ENCODE assay signal across 18 cellular contexts in the genomic region with DNA sequence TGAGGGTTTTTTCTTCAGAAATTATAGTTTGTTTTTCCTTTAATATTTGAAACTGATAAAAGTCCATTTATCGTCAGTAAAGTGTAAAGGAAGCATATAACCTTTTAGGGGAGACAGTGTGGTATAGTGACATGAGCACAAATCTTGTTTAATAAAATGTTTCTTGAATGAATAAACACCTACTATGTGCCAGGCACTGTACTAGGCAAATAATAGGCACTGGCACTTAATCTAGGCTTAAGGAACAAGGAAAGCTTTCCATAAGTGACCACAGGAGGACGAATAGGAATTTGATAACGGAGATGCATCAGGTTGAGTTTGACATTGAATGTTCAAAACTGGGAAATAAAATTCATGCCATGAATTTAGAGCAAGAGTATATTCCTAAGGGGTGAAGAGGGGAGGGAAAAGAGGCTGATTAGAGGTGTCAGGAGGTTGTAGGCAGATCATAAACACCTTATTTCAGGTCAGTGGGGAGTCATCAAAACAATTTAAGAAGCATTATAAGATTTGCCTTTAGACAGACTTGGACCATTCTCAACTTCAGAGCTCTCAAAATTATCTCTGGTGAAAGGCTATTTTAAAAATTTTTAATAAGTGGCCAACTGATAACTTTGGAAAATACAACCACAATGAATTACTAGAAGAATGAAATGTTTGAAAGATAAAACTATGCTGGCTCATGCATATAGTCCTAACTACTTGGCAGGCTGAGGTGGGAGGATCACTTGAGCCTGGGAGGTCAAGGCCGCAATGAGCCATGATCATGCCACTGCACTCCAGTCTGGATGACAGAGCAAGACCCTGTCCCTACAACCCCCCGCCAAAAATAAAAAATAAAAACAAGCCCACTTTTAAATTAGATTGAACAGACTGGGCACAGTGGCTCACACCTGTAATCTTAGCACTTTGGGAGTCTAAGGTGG. TPM values are rescaled to one million over a fixed set of nuclear protein-coding genes. Genes with fewer than 3 reads are reported as not detected.
A peak's percentile ranks its signal among the peaks of the same experiment; 100 is the strongest.
DNase-seq lines count a peak whose midpoint lies in the region; ATAC-seq and TF ChIP-seq lines count a peak whose summit lies in the region.
"Had no signal": no experiment of that assay in that cellular context is flagged by ENCODE, and none has a peak within 500 bp of the region (broad histone marks: within the 10 kb centered on the region; RNA-seq: fewer than 3 reads in every experiment).

No MANE protein-coding gene starts in this region.

- H3K4me1 Mint-ChIP-seq in activated naive CD8-positive, alpha-beta T cell (ENCODE audit: low read depth): peaks cover 84% of the 10 kb centered on the region
- H3K4me1 Mint-ChIP-seq in activated naive CD8-positive, alpha-beta T cell treated with anti-CD3 and anti-CD28 coated beads, Interleukin-2, amount 50 U/mL, for 24 hours: peaks cover 40% of the 10 kb centered on the region
- H3K4me1 Mint-ChIP-seq in activated T-helper 17 cell treated with anti-CD3 and anti-CD28 coated beads, Interleukin-2, amount 50 U/mL, for 72 hours: peaks cover 18% of the 10 kb centered on the region

- intact Hi-C loops in heart right ventricle (cut with DNase I) (no loop called here), ovary (cut with DNase I) (no loop called here)

- TF ChIP-seq CTCF in heart right ventricle (IDR thresholded peaks at IDR 0.05) (no peak), ovary (IDR thresholded peaks at IDR 0.05) (no peak)

- H3K9me3 Mint-ChIP-seq in activated naive CD8-positive, alpha-beta T cell (ENCODE audit: low read depth): no peaks in the 10 kb centered on the region
- H3K9me3 Mint-ChIP-seq in activated naive CD8-positive, alpha-beta T cell treated with anti-CD3 and anti-CD28 coated beads, Interleukin-2, amount 50 U/mL, for 24 hours: no peaks in the 10 kb centered on the region
- no peaks in the 10 kb centered on the region for H3K9me3 Mint-ChIP-seq in activated T-helper 17 cell treated with anti-CD3 and anti-CD28 coated beads, Interleukin-2, amount 50 U/mL, for 72 hours
- H3K9me3 Mint-ChIP-seq: CD4-positive, alpha-beta memory T cell had no signal

- H3K27ac Mint-ChIP-seq in activated naive CD8-positive, alpha-beta T cell: peak overlapping the region; percentile 23
- H3K27ac Mint-ChIP-seq in activated naive CD8-positive, alpha-beta T cell treated with anti-CD3 and anti-CD28 coated beads, Interleukin-2, amount 50 U/mL, for 24 hours: no peak overlapping the region
- H3K27ac Mint-ChIP-seq in activated T-helper 17 cell treated with anti-CD3 and anti-CD28 coated beads, Interleukin-2, amount 50 U/mL, for 72 hours: peak overlapping the region; percentile 29

- TF ChIP-seq EP300 in ovary (IDR thresholded peaks at IDR 0.05): no peak

- no peaks in the 10 kb centered on the region for H3K27me3 Mint-ChIP-seq in activated naive CD8-positive, alpha-beta T cell
- no peaks in the 10 kb centered on the region for H3K27me3 Mint-ChIP-seq in activated naive CD8-positive, alpha-beta T cell treated with anti-CD3 and anti-CD28 coated beads, Interleukin-2, amount 50 U/mL, for 24 hours
- H3K27me3 Mint-ChIP-seq in activated T-helper 17 cell treated with anti-CD3 and anti-CD28 coated beads, Interleukin-2, amount 50 U/mL, for 72 hours: no peaks in the 10 kb centered on the region
- H3K27me3 Mint-ChIP-seq: CD4-positive, alpha-beta memory T cell had no signal

- no peak for DNase-seq in activated naive CD8-positive, alpha-beta T cell treated with anti-CD3 and anti-CD28 coated beads, Interleukin-2, amount 50 U/mL, for 24 hours
- DNase-seq in heart right ventricle (no peak), ovary (peak in 3 of 5 donors; percentile 32 to 51 (median 36)), NOMO-1 (lab: John Stamatoyannopoulos, UW; ENCODE audit: unreplicated experiment in 2 of 2) (no peak)
- DNase-seq in stimulated activated CD4-positive, alpha-beta T cell treated with anti-CD3 and anti-CD28 coated beads, Interleukin-15, amount 100 ng/mL, for 24 hours: no peak
- DNase-seq: Calu3; CD4-positive, alpha-beta memory T cell; DMS79; GOT3; NCI-H187; NCI-H446; NCI-H69; SIG-M5 had no signal

- H3K4me1 ChIP-seq in heart right ventricle: peaks cover 2 to 95% (median 59%) of the 10 kb centered on the region in 9 donors
- peaks cover 8% of the 10 kb centered on the region for H3K4me1 ChIP-seq in ovary (ENCODE audit: insufficient read depth)

- H3K4me3 ChIP-seq in heart right ventricle (no peak overlapping the region), ovary (no peak overlapping the region)

- no peaks in the 10 kb centered on the region for H3K27me3 ChIP-seq in heart right ventricle
- H3K27me3 ChIP-seq in ovary: no peaks in the 10 kb centered on the region

- ATAC-seq in activated naive CD8-positive, alpha-beta T cell treated with anti-CD3 and anti-CD28 coated beads, Interleukin-2, amount 50 U/mL, for 24 hours: no peak
- no peak for ATAC-seq in activated T-helper 17 cell treated with anti-CD3 and anti-CD28 coated beads, Interleukin-2, amount 50 U/mL, for 72 hours (replicated peaks)
- ATAC-seq in heart right ventricle (peak in 5 of 8 donors; percentile 49 to 69 (median 57)), HG03139 (IDR thresholded peaks at IDR 0.05; ENCODE audit: unreplicated experiment) (no peak)

- H3K4me3 Mint-ChIP-seq in activated naive CD8-positive, alpha-beta T cell: no peak overlapping the region
- H3K4me3 Mint-ChIP-seq in activated naive CD8-positive, alpha-beta T cell treated with anti-CD3 and anti-CD28 coated beads, Interleukin-2, amount 50 U/mL, for 24 hours: no peak overlapping the region
- H3K4me3 Mint-ChIP-seq in activated T-helper 17 cell treated with anti-CD3 and anti-CD28 coated beads, Interleukin-2, amount 50 U/mL, for 72 hours: no peak overlapping the region
- H3K4me3 Mint-ChIP-seq: CD4-positive, alpha-beta memory T cell had no signal

- 60 to 62% methylated on average over 5 of the region's 5 CpGs for WGBS in heart right ventricle, 2 donors
- WGBS in ovary, 3 donors: 13 to 29% (median 24%) methylated on average over 5 of the region's 5 CpGs

- no peak for TF ChIP-seq POLR2A in ovary (IDR thresholded peaks at IDR 0.05)

- H3K9me3 ChIP-seq in heart right ventricle: no peaks in the 10 kb centered on the region
- H3K9me3 ChIP-seq in ovary: no peaks in the 10 kb centered on the region

- H3K36me3 Mint-ChIP-seq in activated naive CD8-positive, alpha-beta T cell: peaks cover 23% of the 10 kb centered on the region
- peaks cover 7% of the 10 kb centered on the region for H3K36me3 Mint-ChIP-seq in activated naive CD8-positive, alpha-beta T cell treated with anti-CD3 and anti-CD28 coated beads, Interleukin-2, amount 50 U/mL, for 24 hours (ENCODE audit: low read depth)
- peaks cover 15% of the 10 kb centered on the region for H3K36me3 Mint-ChIP-seq in activated T-helper 17 cell treated with anti-CD3 and anti-CD28 coated beads, Interleukin-2, amount 50 U/mL, for 72 hours (ENCODE audit: low read depth)

- no peaks in the 10 kb centered on the region for H3K36me3 ChIP-seq in heart right ventricle
- H3K36me3 ChIP-seq in ovary: no peaks in the 10 kb centered on the region

- H3K27ac ChIP-seq in heart right ventricle (peak overlapping the region in 8 of 10 donors; percentile 34 to 68 (median 56)), ovary (no peak overlapping the region)
- H3K27ac ChIP-seq: 22Rv1, HL-60 had no signal

RNA-seq across cellular contexts. Expression of a gene that starts 22.4 kb away (rescaled TPM):
- 10 to 100 TPM; 21.6 to 27.9 TPM for total RNA-seq in activated T-helper 17 cell treated with anti-CD3 and anti-CD28 coated beads, Interleukin-2, amount 50 U/mL, for 72 hours
- total RNA-seq in heart right ventricle (10 to 100 TPM; 15.2 to 32.7 (median 22.4) TPM), ovary (10 to 100 TPM; 13.9 to 32.9 (median 25.2) TPM)
- polyA plus RNA-seq in heart right ventricle (10 to 100 TPM; 18.8 to 21.6 TPM), ovary (10 to 100 TPM; 23.1 to 30.0 TPM)

Comparison
In these comparisons a context has a peak if more than half of its experiments do, and no peak if none do; other contexts are left out.
1. ATAC-seq: peak in heart right ventricle (5 of 8); none in activated naive CD8-positive, alpha-beta T cell treated with anti-CD3 and anti-CD28 coated beads, Interleukin-2, amount 50 U/mL, for 24 hours (single experiment), activated T-helper 17 cell treated with anti-CD3 and anti-CD28 coated beads, Interleukin-2, amount 50 U/mL, for 72 hours (single experiment) and HG03139 (single experiment).
2. DNase-seq: peak in ovary (3 of 5); none in activated naive CD8-positive, alpha-beta T cell treated with anti-CD3 and anti-CD28 coated beads, Interleukin-2, amount 50 U/mL, for 24 hours (single experiment), heart right ventricle (0 of 2), stimulated activated CD4-positive, alpha-beta T cell treated with anti-CD3 and anti-CD28 coated beads, Interleukin-15, amount 100 ng/mL, for 24 hours (single experiment) and NOMO-1 (0 of 2).
3. H3K27ac ChIP-seq: peak in heart right ventricle (8 of 10); none in ovary (0 of 2).